In genomic region chr4:24570172-24570571, GRCh38 we compare ENCODE assay signal across 13 cellular contexts. TPM values are rescaled to one million over a fixed set of nuclear protein-coding genes. Genes with fewer than 3 reads are reported as not detected.
A peak's percentile ranks its signal among the peaks of the same experiment; 100 is the strongest.
DNase-seq lines count a peak whose midpoint lies in the region; ATAC-seq and TF ChIP-seq lines count a peak whose summit lies in the region.
"Had no signal": no experiment of that assay in that cellular context is flagged by ENCODE, and none has a peak within 500 bp of the region (broad histone marks: within the 10 kb centered on the region; RNA-seq: fewer than 3 reads in every experiment).

No MANE protein-coding gene starts in this region.

- CTCF ChIA-PET in MCF 10A (lab: Yijun Ruan, JAX) = interaction anchor here (0.5 kb wide), 1 partner anchor 586 kb away, joined by 3 read pairs; no protein-coding TSS in a partner anchor

- H3K27ac ChIP-seq in breast epithelium = no peak overlapping the region
- no peak overlapping the region for H3K27ac ChIP-seq in hepatocyte
- H3K27ac ChIP-seq: prostate gland had no signal

- H2AFZ ChIP-seq in hepatocyte = no peak overlapping the region

- H3K27ac Mint-ChIP-seq in MCF 10A (ENCODE audit: low read depth, unreplicated experiment) = peak overlapping the region; percentile 68
- H3K27ac Mint-ChIP-seq in activated naive CD8-positive, alpha-beta T cell treated with anti-CD3 and anti-CD28 coated beads, Interleukin-2, amount 50 U/mL, for 24 hours = peak overlapping the region; percentile 49
- H3K27ac Mint-ChIP-seq in stimulated activated naive B cell treated with anti-CD40 and anti-IgM and Interleukin-4, amounts not matched to agents 10 μg/mL and 1 μg/mL and 100 μg/mL, for 72 hours = no peak overlapping the region

- no peaks in the 10 kb centered on the region for H3K9me3 ChIP-seq in breast epithelium
- no peaks in the 10 kb centered on the region for H3K9me3 ChIP-seq in hepatocyte (ENCODE audit: low read depth)
- H3K9me3 ChIP-seq: prostate gland had no signal

- no peaks in the 10 kb centered on the region for H3K9me3 Mint-ChIP-seq in MCF 10A (ENCODE audit: unreplicated experiment)
- no peaks in the 10 kb centered on the region for H3K9me3 Mint-ChIP-seq in activated naive CD8-positive, alpha-beta T cell treated with anti-CD3 and anti-CD28 coated beads, Interleukin-2, amount 50 U/mL, for 24 hours
- no peaks in the 10 kb centered on the region for H3K9me3 Mint-ChIP-seq in stimulated activated naive B cell treated with anti-CD40 and anti-IgM and Interleukin-4, amounts not matched to agents 10 μg/mL and 1 μg/mL and 100 μg/mL, for 72 hours

- no peaks in the 10 kb centered on the region for H3K27me3 Mint-ChIP-seq in MCF 10A (ENCODE audit: insufficient read depth, unreplicated experiment)
- no peaks in the 10 kb centered on the region for H3K27me3 Mint-ChIP-seq in activated naive CD8-positive, alpha-beta T cell treated with anti-CD3 and anti-CD28 coated beads, Interleukin-2, amount 50 U/mL, for 24 hours
- no peaks in the 10 kb centered on the region for H3K27me3 Mint-ChIP-seq in stimulated activated naive B cell treated with anti-CD40 and anti-IgM and Interleukin-4, amounts not matched to agents 10 μg/mL and 1 μg/mL and 100 μg/mL, for 72 hours

- no peaks in the 10 kb centered on the region for H3K9me2 ChIP-seq in hepatocyte (replicated peaks; ENCODE audit: insufficient read depth)

- no peak for TF ChIP-seq POLR2A in breast epithelium (IDR thresholded peaks at IDR 0.05)

- TF ChIP-seq CTCF in MCF 10A (IDR thresholded peaks at IDR 0.05; ENCODE audit: unreplicated experiment) (no peak), breast epithelium (IDR thresholded peaks at IDR 0.05) (no peak), hepatocyte (IDR thresholded peaks at IDR 0.05; ENCODE audit: poor library complexity) (no peak)

- H3K4me3 Mint-ChIP-seq in MCF 10A (ENCODE audit: unreplicated experiment) = no peak overlapping the region
- H3K4me3 Mint-ChIP-seq in activated naive CD8-positive, alpha-beta T cell treated with anti-CD3 and anti-CD28 coated beads, Interleukin-2, amount 50 U/mL, for 24 hours = peak overlapping the region; percentile 15
- H3K4me3 Mint-ChIP-seq in stimulated activated naive B cell treated with anti-CD40 and anti-IgM and Interleukin-4, amounts not matched to agents 10 μg/mL and 1 μg/mL and 100 μg/mL, for 72 hours = no peak overlapping the region

- H3K79me2 ChIP-seq in hepatocyte = peaks cover 98% of the 10 kb centered on the region

- BruUV-seq in MCF 10A (replicated peaks; lab: Mats Ljungman, UMichigan) = no TSS peak

- peaks cover 32% of the 10 kb centered on the region for H3K4me1 Mint-ChIP-seq in MCF 10A (ENCODE audit: insufficient read depth, unreplicated experiment)
- H3K4me1 Mint-ChIP-seq in activated naive CD8-positive, alpha-beta T cell treated with anti-CD3 and anti-CD28 coated beads, Interleukin-2, amount 50 U/mL, for 24 hours = peaks cover 70% of the 10 kb centered on the region
- H3K4me1 Mint-ChIP-seq in stimulated activated naive B cell treated with anti-CD40 and anti-IgM and Interleukin-4, amounts not matched to agents 10 μg/mL and 1 μg/mL and 100 μg/mL, for 72 hours = peaks cover 23 to 67% of the 10 kb centered on the region in 2 donors

- no peaks in the 10 kb centered on the region for H3K4me1 ChIP-seq in breast epithelium
- H3K4me1 ChIP-seq in hepatocyte (ENCODE audit: insufficient read depth) = peaks cover 17% of the 10 kb centered on the region
- H3K4me1 ChIP-seq: prostate gland had no signal

- H3K27me3 ChIP-seq in breast epithelium (no peaks in the 10 kb centered on the region), hepatocyte (no peaks in the 10 kb centered on the region)
- H3K27me3 ChIP-seq: cardiac muscle cell had no signal

- no peak for DNase-seq in MCF 10A (ENCODE audit: unreplicated experiment)
- no peak for DNase-seq in breast epithelium (ENCODE audit: low spot score in 2 of 2)
- DNase-seq in activated naive CD8-positive, alpha-beta T cell treated with anti-CD3 and anti-CD28 coated beads, Interleukin-2, amount 50 U/mL, for 24 hours = no peak
- no peak for DNase-seq in stimulated activated naive B cell treated with anti-CD40 and anti-IgM and Interleukin-4, amounts not matched to agents 10 μg/mL and 1 μg/mL and 100 μg/mL, for 72 hours
- no peak for DNase-seq in NCI-H69 (lab: John Stamatoyannopoulos, UW)
- no peak for DNase-seq in hepatocyte (ENCODE audit: low spot score)
- no peak for DNase-seq in AML-193 (lab: John Stamatoyannopoulos, UW)
- DNase-seq: activated CD8-positive, alpha-beta memory T cell treated with anti-CD3 and anti-CD28 coated beads, Interleukin-2, amount 50 U/mL, for 4 hours; COR-L47; effector CD4-positive, alpha-beta T cell had no signal

- ATAC-seq in HG02610 (IDR thresholded peaks at IDR 0.05; ENCODE audit: unreplicated experiment) = peak; percentile 51
- ATAC-seq in activated naive CD8-positive, alpha-beta T cell treated with anti-CD3 and anti-CD28 coated beads, Interleukin-2, amount 50 U/mL, for 24 hours = peak; percentile 23
- ATAC-seq in stimulated activated naive B cell treated with anti-CD40 and anti-IgM and Interleukin-4, amounts not matched to agents 10 μg/mL and 1 μg/mL and 100 μg/mL, for 72 hours (replicated peaks) = peak; percentile 61 to 78

- peaks cover 95% of the 10 kb centered on the region for H4K20me1 ChIP-seq in hepatocyte (ENCODE audit: insufficient read depth, poor library complexity, severe bottlenecking)

- H3K4me3 ChIP-seq in breast epithelium (no peak overlapping the region), hepatocyte (no peak overlapping the region)
- H3K4me3 ChIP-seq: cardiac muscle cell, prostate gland had no signal

- H3K4me2 ChIP-seq in hepatocyte = no peak overlapping the region

- 100% methylated on average over 1 of the region's 1 CpG for WGBS in hepatocyte (ENCODE audit: low lambda C conversion rate, missing lambda C conversion rate)

- intact Hi-C loops in MCF 10A (cut with micrococcal nuclease) (no loop called here), breast epithelium (cut with DNase I; ENCODE audit: low total_unique reads) (no loop called here)

- H3K36me3 ChIP-seq in breast epithelium = peaks cover 5% of the 10 kb centered on the region
- H3K36me3 ChIP-seq in hepatocyte (replicated peaks; ENCODE audit: insufficient read depth, low read depth) = no peaks in the 10 kb centered on the region
- H3K36me3 ChIP-seq: prostate gland had no signal

- H3K36me3 Mint-ChIP-seq in MCF 10A (ENCODE audit: insufficient read depth, unreplicated experiment) = peaks cover 88% of the 10 kb centered on the region
- H3K36me3 Mint-ChIP-seq in activated naive CD8-positive, alpha-beta T cell treated with anti-CD3 and anti-CD28 coated beads, Interleukin-2, amount 50 U/mL, for 24 hours (ENCODE audit: low read depth) = peaks cover 86% of the 10 kb centered on the region
- H3K36me3 Mint-ChIP-seq in stimulated activated naive B cell treated with anti-CD40 and anti-IgM and Interleukin-4, amounts not matched to agents 10 μg/mL and 1 μg/mL and 100 μg/mL, for 72 hours = peaks cover 43 to 68% of the 10 kb centered on the region in 2 donors

- POLR2A ChIA-PET in MCF 10A (lab: Yijun Ruan, JAX) = no interaction called here

RNA-seq across cellular contexts. Expression of gene DHX15, which starts 14.2 kb away (rescaled TPM):
- total RNA-seq in MCF 10A (2022) (114 and 125 TPM in 2 replicates), breast epithelium (100 to 1,000 TPM; 119 to 207 (median 192) TPM), hepatocyte (180 and 188 TPM in 2 replicates)
- 88.1 and 88.4 TPM in 2 replicates for polyA plus RNA-seq in hepatocyte
